ENCODE assay signal across 8 cellular contexts in genomic region chr7:155344270-155344617, GRCh38. TPM values are rescaled to one million over a fixed set of nuclear protein-coding genes. Genes with fewer than 3 reads are reported as not detected.
A peak's percentile ranks its signal among the peaks of the same experiment; 100 is the strongest.
DNase-seq lines count a peak whose midpoint lies in the region; ATAC-seq and TF ChIP-seq lines count a peak whose summit lies in the region.

No MANE protein-coding gene starts in this region.

- in situ Hi-C loops in GM13976 (cut with MboI; ENCODE audit: low sequenced_read_pairs, unreplicated experiment): loop anchor here (5.0 to 10.0 kb wide), 2 partner anchors 149 to 417 kb away; no protein-coding TSS in a partner anchor

- H3K27me3 ChIP-seq in HUES48 (ENCODE audit: control insufficient read depth, insufficient read depth, low read length): peaks cover 17% of the 10 kb centered on the region
- H3K27me3 ChIP-seq in right lobe of liver: no peaks in the 10 kb centered on the region
- peaks cover 0 to 18% (median 2%) of the 10 kb centered on the region in 9 donors for H3K27me3 ChIP-seq in heart left ventricle

- DNase-seq in GM13976 (ENCODE audit: low spot score) (peak; percentile 77), right lobe of liver (peak in 2 of 3 donors; percentile 40 to 57), 8988T (no peak), heart left ventricle (no peak), NCI-H226 (no peak), DMS79 treated with DMSO at 0.1 percent for 48 hours (lab: John Stamatoyannopoulos, UW) (no peak)

- 68% methylated on average over 10 of the region's 16 CpGs for WGBS in right lobe of liver (ENCODE audit: insufficient coverage, low coverage, low lambda C conversion rate, missing lambda C conversion rate)
- 49 to 58% (median 51%) methylated on average over 14 to 16 of the region's 16 CpGs for WGBS in heart left ventricle, 4 donors

- TF ChIP-seq POLR2A in right lobe of liver (IDR thresholded peaks at IDR 0.05) (no peak), heart left ventricle (IDR thresholded peaks at IDR 0.05) (no peak)

- H3K9me3 ChIP-seq in HUES48 (ENCODE audit: control insufficient read depth, insufficient read depth, low read length) (no peaks in the 10 kb centered on the region), right lobe of liver (no peaks in the 10 kb centered on the region), heart left ventricle (no peaks in the 10 kb centered on the region)

- TF ChIP-seq CTCF in GM13976 (IDR thresholded peaks at IDR 0.05; ENCODE audit: borderline replicate concordance, control extremely low read depth, extremely low read depth, insufficient read depth, missing control alignments) (no peak), right lobe of liver (IDR thresholded peaks at IDR 0.05) (no peak), heart left ventricle (IDR thresholded peaks at IDR 0.05) (no peak)

- H3K4me3 ChIP-seq in HUES48 (ENCODE audit: low read depth, low read length): peak overlapping the region; percentile 65; the same call in 1 of the 2 replicates
- peak overlapping the region in 1 of 3 donors; percentile 49 for H3K4me3 ChIP-seq in right lobe of liver
- H3K4me3 ChIP-seq in heart left ventricle: peak overlapping the region in 1 of 12 donors; percentile 53

- H3K4me1 ChIP-seq in HUES48 (ENCODE audit: control insufficient read depth, insufficient read depth, low read length) (no peaks in the 10 kb centered on the region), right lobe of liver (peaks cover 0 to 10% (median 0%) of the 10 kb centered on the region in 4 donors), heart left ventricle (peaks cover 0 to 10% (median 4%) of the 10 kb centered on the region in 12 donors)

- H3K9ac ChIP-seq in HUES48 (ENCODE audit: low read depth, low read length): no peak overlapping the region

- no peak overlapping the region for H3K27ac ChIP-seq in HUES48 (ENCODE audit: low read depth, low read length)
- H3K27ac ChIP-seq in right lobe of liver: no peak overlapping the region
- H3K27ac ChIP-seq in heart left ventricle: no peak overlapping the region

- H3K36me3 ChIP-seq in HUES48 (ENCODE audit: control insufficient read depth, insufficient read depth, low read length): no peaks in the 10 kb centered on the region
- H3K36me3 ChIP-seq in right lobe of liver: no peaks in the 10 kb centered on the region
- H3K36me3 ChIP-seq in heart left ventricle: no peaks in the 10 kb centered on the region

- ATAC-seq in GM21529 (IDR thresholded peaks at IDR 0.05; ENCODE audit: unreplicated experiment) (peak; percentile 51), right lobe of liver (no peak), heart left ventricle (no peak)

- intact Hi-C loops in right lobe of liver (cut with DNase I): loop anchor here in 1 of 2 donors (5.0 kb wide), 1 partner anchor 152 kb away; no protein-coding TSS in a partner anchor
- intact Hi-C loops in heart left ventricle (cut with DNase I): loop anchor here in 9 of 10 donors (2.0 to 10.0 kb wide), 9 partner anchors 45 to 417 kb away; partner anchors contain the start of genes INSIG1 (in 2 of the 9) and PAXIP1 (in 1 of the 9)

RNA-seq across cellular contexts. Expression of gene INSIG1, which starts 46.6 kb away (rescaled TPM):
- total RNA-seq in right lobe of liver: 100 to 1,000 TPM; 130 to 625 (median 205) TPM
- total RNA-seq in heart left ventricle: 10 to 100 TPM in 7 of 9 donors, 1 to 10 TPM in 2; 7.9 to 24.5 (median 13.3) TPM
- polyA plus RNA-seq in heart left ventricle: 10 to 100 TPM in 1 of 2 donors, 1 to 10 TPM in 1; 5.2 to 22.3 TPM

Comparison
In these comparisons a context has a peak if more than half of its experiments do, and no peak if none do; other contexts are left out.
1. DNase-seq: peak in GM13976 (single experiment) and right lobe of liver (2 of 3); none in 8988T (single experiment), heart left ventricle (0 of 5), NCI-H226 (single experiment) and DMS79 treated with DMSO at 0.1 percent for 48 hours (single experiment).
2. RNA of gene INSIG1, which starts 46.6 kb away (total RNA-seq): 130 to 625 TPM in right lobe of liver; 7.9 to 24.5 TPM in heart left ventricle; every median in the first group is over 4 times any median in the second.